1 cellular context compared by ENCODE assay signal in the genomic region with DNA sequence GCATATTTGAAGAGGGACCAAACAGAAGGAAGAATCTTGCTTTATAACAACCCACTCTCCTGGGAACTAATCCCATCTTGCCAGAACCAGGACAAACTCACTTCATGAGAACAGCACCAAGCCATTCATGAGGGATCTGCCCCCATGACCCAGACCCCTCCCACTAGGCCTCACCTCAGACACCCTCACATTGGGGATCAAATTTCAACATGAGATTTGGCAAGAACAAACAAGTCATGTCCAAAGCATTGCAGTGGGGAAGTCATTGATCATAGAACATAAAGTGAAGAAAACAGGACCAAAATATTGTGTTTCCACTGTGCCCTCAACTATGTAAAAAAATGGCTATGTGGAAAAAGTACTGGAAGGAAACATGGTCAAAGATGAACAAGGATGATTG.
TF ChIP-seq lines count a peak whose summit lies in the region.

No MANE protein-coding gene starts in this region.

TF ChIP-seq in WTC11, 78 proteins besides CTCF, POLR2A, EP300 and RAD21 (continued from another document):
- TF ChIP-seq, protein P1, sequence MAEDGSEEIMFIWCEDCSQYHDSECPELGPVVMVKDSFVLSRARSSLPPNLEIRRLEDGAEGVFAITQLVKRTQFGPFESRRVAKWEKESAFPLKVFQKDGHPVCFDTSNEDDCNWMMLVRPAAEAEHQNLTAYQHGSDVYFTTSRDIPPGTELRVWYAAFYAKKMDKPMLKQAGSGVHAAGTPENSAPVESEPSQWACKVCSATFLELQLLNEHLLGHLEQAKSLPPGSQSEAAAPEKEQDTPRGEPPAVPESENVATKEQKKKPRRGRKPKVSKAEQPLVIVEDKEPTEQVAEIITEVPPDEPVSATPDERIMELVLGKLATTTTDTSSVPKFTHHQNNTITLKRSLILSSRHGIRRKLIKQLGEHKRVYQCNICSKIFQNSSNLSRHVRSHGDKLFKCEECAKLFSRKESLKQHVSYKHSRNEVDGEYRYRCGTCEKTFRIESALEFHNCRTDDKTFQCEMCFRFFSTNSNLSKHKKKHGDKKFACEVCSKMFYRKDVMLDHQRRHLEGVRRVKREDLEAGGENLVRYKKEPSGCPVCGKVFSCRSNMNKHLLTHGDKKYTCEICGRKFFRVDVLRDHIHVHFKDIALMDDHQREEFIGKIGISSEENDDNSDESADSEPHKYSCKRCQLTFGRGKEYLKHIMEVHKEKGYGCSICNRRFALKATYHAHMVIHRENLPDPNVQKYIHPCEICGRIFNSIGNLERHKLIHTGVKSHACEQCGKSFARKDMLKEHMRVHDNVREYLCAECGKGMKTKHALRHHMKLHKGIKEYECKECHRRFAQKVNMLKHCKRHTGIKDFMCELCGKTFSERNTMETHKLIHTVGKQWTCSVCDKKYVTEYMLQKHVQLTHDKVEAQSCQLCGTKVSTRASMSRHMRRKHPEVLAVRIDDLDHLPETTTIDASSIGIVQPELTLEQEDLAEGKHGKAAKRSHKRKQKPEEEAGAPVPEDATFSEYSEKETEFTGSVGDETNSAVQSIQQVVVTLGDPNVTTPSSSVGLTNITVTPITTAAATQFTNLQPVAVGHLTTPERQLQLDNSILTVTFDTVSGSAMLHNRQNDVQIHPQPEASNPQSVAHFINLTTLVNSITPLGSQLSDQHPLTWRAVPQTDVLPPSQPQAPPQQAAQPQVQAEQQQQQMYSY (CRISPR knock-in tag; IDR thresholded peaks at IDR 0.05), result no peak
- TF ChIP-seq ZNF232 (CRISPR knock-in tag; IDR thresholded peaks at IDR 0.05), result no peak
- no peak for TF ChIP-seq SMAD4 (CRISPR knock-in tag; IDR thresholded peaks at IDR 0.05)
- no peak for TF ChIP-seq ZNF219 (CRISPR knock-in tag; IDR thresholded peaks at IDR 0.05; ENCODE audit: borderline replicate concordance)
- TF ChIP-seq NFATC4 (CRISPR knock-in tag; IDR thresholded peaks at IDR 0.05), result no peak
- TF ChIP-seq, protein P2, sequence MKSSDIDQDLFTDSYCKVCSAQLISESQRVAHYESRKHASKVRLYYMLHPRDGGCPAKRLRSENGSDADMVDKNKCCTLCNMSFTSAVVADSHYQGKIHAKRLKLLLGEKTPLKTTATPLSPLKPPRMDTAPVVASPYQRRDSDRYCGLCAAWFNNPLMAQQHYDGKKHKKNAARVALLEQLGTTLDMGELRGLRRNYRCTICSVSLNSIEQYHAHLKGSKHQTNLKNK (CRISPR knock-in tag; IDR thresholded peaks at IDR 0.05), result no peak
- no peak for TF ChIP-seq SP1 (CRISPR knock-in tag; conservative IDR thresholded peaks at IDR 0.05)
- TF ChIP-seq MYBL2 (CRISPR knock-in tag; IDR thresholded peaks at IDR 0.05), result no peak
- TF ChIP-seq, protein P3, sequence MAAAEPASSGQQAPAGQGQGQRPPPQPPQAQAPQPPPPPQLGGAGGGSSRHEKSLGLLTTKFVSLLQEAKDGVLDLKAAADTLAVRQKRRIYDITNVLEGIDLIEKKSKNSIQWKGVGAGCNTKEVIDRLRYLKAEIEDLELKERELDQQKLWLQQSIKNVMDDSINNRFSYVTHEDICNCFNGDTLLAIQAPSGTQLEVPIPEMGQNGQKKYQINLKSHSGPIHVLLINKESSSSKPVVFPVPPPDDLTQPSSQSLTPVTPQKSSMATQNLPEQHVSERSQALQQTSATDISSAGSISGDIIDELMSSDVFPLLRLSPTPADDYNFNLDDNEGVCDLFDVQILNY (CRISPR knock-in tag; IDR thresholded peaks at IDR 0.05), result no peak
- TF ChIP-seq RORB (CRISPR knock-in tag; IDR thresholded peaks at IDR 0.05), result no peak
